15 cellular contexts compared by ENCODE assay signal in the genomic region with DNA sequence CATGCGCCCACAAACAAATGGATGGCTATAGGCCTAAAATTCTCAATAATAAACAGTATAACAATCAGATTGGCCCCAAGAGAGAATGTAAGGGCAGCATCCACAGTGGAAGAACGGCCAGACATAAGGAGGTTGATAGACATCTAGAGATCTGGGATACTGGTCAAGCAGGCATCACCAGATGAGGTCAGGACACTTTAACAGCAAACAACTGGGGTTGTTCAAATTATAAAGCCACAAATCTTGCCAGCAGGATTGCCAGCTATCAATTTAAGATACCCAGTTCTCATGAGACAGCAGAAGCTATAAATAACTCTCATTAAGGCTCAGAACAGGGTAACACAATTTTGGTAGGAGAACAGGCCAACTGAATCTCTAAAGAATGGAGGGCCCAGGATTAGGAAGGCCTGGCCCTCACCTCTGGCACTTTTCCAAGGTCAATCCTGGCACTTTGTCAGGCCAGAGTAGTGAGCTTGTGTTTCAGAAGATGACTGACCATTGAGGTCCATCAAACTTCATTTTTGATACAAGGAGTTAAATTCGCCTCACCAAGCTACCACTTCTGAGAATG. TPM values are rescaled to one million over a fixed set of nuclear protein-coding genes. Genes with fewer than 3 reads are reported as not detected.
DNase-seq lines count a peak whose midpoint lies in the region; ATAC-seq and TF ChIP-seq lines count a peak whose summit lies in the region.
"Had no signal": no experiment of that assay in that cellular context is flagged by ENCODE, and none has a peak within 500 bp of the region (broad histone marks: within the 10 kb centered on the region; RNA-seq: fewer than 3 reads in every experiment).

No MANE protein-coding gene starts in this region.

- H3K4me2 ChIP-seq in osteoblast (ENCODE audit: insufficient read depth, low read length) = peak overlapping the region; percentile 1

- peaks cover 24% of the 10 kb centered on the region for H3K36me3 ChIP-seq in HUES6 (ENCODE audit: control insufficient read depth, insufficient read depth, low read length)
- H3K36me3 ChIP-seq in osteoblast (ENCODE audit: insufficient read depth, low read length) = peaks cover 2% of the 10 kb centered on the region
- H3K36me3 ChIP-seq: thyroid gland had no signal

- H3K4me3 ChIP-seq in HUES6 (ENCODE audit: low read depth, low read length) (no peak overlapping the region), osteoblast (ENCODE audit: insufficient read depth, low read length) (no peak overlapping the region)
- H3K4me3 ChIP-seq: mucosa of descending colon, thyroid gland had no signal

- no peak overlapping the region for H2AFZ ChIP-seq in osteoblast (ENCODE audit: low read length)

- peaks cover 52% of the 10 kb centered on the region for H4K20me1 ChIP-seq in osteoblast (ENCODE audit: insufficient read depth, low read length)

- no peak for TF ChIP-seq CTCF in osteoblast (IDR thresholded peaks at IDR 0.05; ENCODE audit: extremely low read depth, low read depth, low read length)

- no peaks in the 10 kb centered on the region for H3K27me3 ChIP-seq in HUES6 (ENCODE audit: control insufficient read depth, insufficient read depth, low read length)
- H3K27me3 ChIP-seq in osteoblast (ENCODE audit: insufficient read depth, low read length) = no peaks in the 10 kb centered on the region
- H3K27me3 ChIP-seq: thyroid gland had no signal

- no peak overlapping the region for H3K9ac ChIP-seq in HUES6 (ENCODE audit: low read length)

- H3K4me1 ChIP-seq in HUES6 (ENCODE audit: control insufficient read depth, insufficient read depth, low read length) (no peaks in the 10 kb centered on the region), osteoblast (ENCODE audit: insufficient read depth, low read length) (peaks cover 18% of the 10 kb centered on the region)

- ATAC-seq in GM21381 (IDR thresholded peaks at IDR 0.05; ENCODE audit: unreplicated experiment) (no peak), HG02642 (IDR thresholded peaks at IDR 0.05; ENCODE audit: poor library complexity, unreplicated experiment) (no peak)

- H3K79me2 ChIP-seq in osteoblast (ENCODE audit: insufficient read depth, low read length) = peaks cover 84% of the 10 kb centered on the region

- H3K9me3 ChIP-seq in HUES6 (ENCODE audit: control insufficient read depth, insufficient read depth, low read depth, low read length) (peaks cover 14% of the 10 kb centered on the region; the same call in 1 of the 2 replicates), osteoblast (ENCODE audit: low read depth, low read length) (no peaks in the 10 kb centered on the region)
- H3K9me3 ChIP-seq: mucosa of descending colon, thyroid gland had no signal

- peak; percentile 14 for DNase-seq in EH (ENCODE audit: low read depth)
- peak; percentile 28 for DNase-seq in fibroblast of peridontal ligament (ENCODE audit: extremely low read depth)
- DNase-seq in osteoblast (ENCODE audit: insufficient read length, low spot score, missing footprints) = peak; percentile 38
- DNase-seq in NCI-H1092 treated with DMSO at 0.1 percent for 48 hours (lab: John Stamatoyannopoulos, UW) = no peak
- DNase-seq: activated CD8-positive, alpha-beta memory T cell treated with anti-CD3 and anti-CD28 coated beads for 24 hours; cerebellar nuclear complex; islet precursor cell; mucosa of descending colon; SHP77; stimulated activated CD4-positive, alpha-beta T cell treated with anti-CD3 and anti-CD28 coated beads, Interleukin-2, amount 100 ng/mL, for 24 hours; T1000; thyroid gland had no signal

- peak overlapping the region; percentile 2; the same call in 1 of the 2 replicates for H3K27ac ChIP-seq in HUES6 (ENCODE audit: low read depth, low read length)
- no peak overlapping the region for H3K27ac ChIP-seq in osteoblast (ENCODE audit: low read depth, low read length)
- H3K27ac ChIP-seq: thyroid gland had no signal

RNA-seq across cellular contexts. Expression of a gene that starts 29.4 kb away (rescaled TPM):
- total RNA-seq in osteoblast = 83.2 and 88.7 TPM in 2 replicates
